ENCODE assay signal across 9 cellular contexts in the genomic region with DNA sequence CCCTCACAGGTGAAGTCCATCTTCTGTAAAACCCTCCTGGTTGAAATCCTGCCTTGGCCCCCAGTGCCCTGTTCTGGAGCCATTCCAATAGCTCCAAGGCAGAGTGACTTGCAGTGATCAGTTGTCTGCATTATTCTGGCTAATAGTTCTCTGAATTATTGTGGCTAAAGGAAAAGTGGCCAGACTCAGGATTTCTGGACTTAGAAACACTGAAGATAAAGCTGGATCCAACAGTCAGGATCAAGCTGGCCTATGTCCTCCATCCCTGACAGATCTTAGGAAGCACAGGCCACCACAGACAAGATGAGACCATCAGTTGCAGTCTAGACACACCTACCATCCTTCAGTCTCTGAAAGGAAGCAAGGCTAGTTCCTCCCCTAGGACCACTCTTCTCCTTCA. TPM values are rescaled to one million over a fixed set of nuclear protein-coding genes. Genes with fewer than 3 reads are reported as not detected.
DNase-seq lines count a peak whose midpoint lies in the region; ATAC-seq and TF ChIP-seq lines count a peak whose summit lies in the region.
"Had no signal": no experiment of that assay in that cellular context is flagged by ENCODE, and none has a peak within 500 bp of the region (broad histone marks: within the 10 kb centered on the region; RNA-seq: fewer than 3 reads in every experiment).

No MANE protein-coding gene starts in this region.

- POLR2A ChIA-PET in CD8-positive, alpha-beta T cell (lab: Charles Lee), result interaction anchor here (0.7 to 1.1 kb wide), 4 partner anchors 12 to 246 kb away, joined by 3 to 5 read pairs (median 4); no protein-coding TSS in a partner anchor

- H3K27me3 ChIP-seq in CD8-positive, alpha-beta T cell (ENCODE audit: insufficient read depth, low read length), result no peaks in the 10 kb centered on the region
- H3K27me3 ChIP-seq in NT2/D1 (ENCODE audit: insufficient read depth, insufficient read length), result peaks cover 25% of the 10 kb centered on the region
- no peaks in the 10 kb centered on the region for H3K27me3 ChIP-seq in effector memory CD4-positive, alpha-beta T cell (replicated peaks; ENCODE audit: control insufficient read depth, insufficient read depth, low read length, poor library complexity, severe bottlenecking)

- peaks cover 37% of the 10 kb centered on the region for H3K4me1 ChIP-seq in CD8-positive, alpha-beta T cell (ENCODE audit: insufficient read depth, low read length)
- peaks cover 6% of the 10 kb centered on the region for H3K4me1 ChIP-seq in NT2/D1 (ENCODE audit: insufficient read depth, insufficient read length)
- peaks cover 44% of the 10 kb centered on the region for H3K4me1 ChIP-seq in effector memory CD4-positive, alpha-beta T cell (ENCODE audit: control insufficient read depth, insufficient read depth, low read length, poor library complexity, severe bottlenecking)

- H3K27ac Mint-ChIP-seq in CD8-positive, alpha-beta T cell, result peak overlapping the region; percentile 88
- no peak overlapping the region for H3K27ac Mint-ChIP-seq in nephron

- H3K9me3 ChIP-seq in CD8-positive, alpha-beta T cell (ENCODE audit: low read length), result no peaks in the 10 kb centered on the region
- no peaks in the 10 kb centered on the region for H3K9me3 ChIP-seq in NT2/D1 (ENCODE audit: insufficient read depth, low read length)
- no peaks in the 10 kb centered on the region for H3K9me3 ChIP-seq in effector memory CD4-positive, alpha-beta T cell (ENCODE audit: control insufficient read depth, low read length)
- H3K9me3 ChIP-seq: sigmoid colon had no signal

- no peaks in the 10 kb centered on the region for H3K36me3 ChIP-seq in CD8-positive, alpha-beta T cell (ENCODE audit: insufficient read depth, low read length)
- H3K36me3 ChIP-seq in NT2/D1 (ENCODE audit: insufficient read depth, insufficient read length, low read length), result peaks cover 5% of the 10 kb centered on the region
- no peaks in the 10 kb centered on the region for H3K36me3 ChIP-seq in effector memory CD4-positive, alpha-beta T cell (ENCODE audit: control insufficient read depth, insufficient read depth, low read length)
- H3K36me3 ChIP-seq: sigmoid colon had no signal

- no peaks in the 10 kb centered on the region for H3K36me3 Mint-ChIP-seq in CD8-positive, alpha-beta T cell
- H3K36me3 Mint-ChIP-seq in nephron (ENCODE audit: low read depth), result no peaks in the 10 kb centered on the region

- ATAC-seq in CD8-positive, alpha-beta T cell, result no peak
- ATAC-seq in GM18502 (IDR thresholded peaks at IDR 0.05; ENCODE audit: poor library complexity, unreplicated experiment) (no peak), GM21515 (IDR thresholded peaks at IDR 0.05; ENCODE audit: unreplicated experiment) (no peak)

- no peaks in the 10 kb centered on the region for H3K27me3 Mint-ChIP-seq in CD8-positive, alpha-beta T cell (ENCODE audit: low read depth)
- peaks cover 79% of the 10 kb centered on the region for H3K27me3 Mint-ChIP-seq in nephron (ENCODE audit: low read depth)

- no peaks in the 10 kb centered on the region for H3K9me3 Mint-ChIP-seq in CD8-positive, alpha-beta T cell
- peaks cover 3% of the 10 kb centered on the region for H3K9me3 Mint-ChIP-seq in nephron

- CTCF ChIA-PET in CD8-positive, alpha-beta T cell (lab: Charles Lee), result interaction anchor here (1.1 to 2.2 kb wide), 2 partner anchors 65 to 246 kb away, joined by 4 to 9 read pairs; no protein-coding TSS in a partner anchor

- no peak for TF ChIP-seq CTCF in CD8-positive, alpha-beta T cell (IDR thresholded peaks at IDR 0.05)
- no peak for TF ChIP-seq CTCF in nephron (IDR thresholded peaks at IDR 0.05; ENCODE audit: unreplicated experiment in 3 of 3)

- no peak overlapping the region for H3K27ac ChIP-seq in CD8-positive, alpha-beta T cell (ENCODE audit: low read depth, low read length)
- H3K27ac ChIP-seq in effector memory CD4-positive, alpha-beta T cell (ENCODE audit: insufficient read depth, low read length, poor library complexity, severe bottlenecking), result peak overlapping the region; percentile 80

- peak overlapping the region; percentile 92 for H3K9ac ChIP-seq in NT2/D1 (ENCODE audit: insufficient read length, low read depth)

- DNase-seq in CD8-positive, alpha-beta T cell, result no peak
- DNase-seq in NT2/D1 (ENCODE audit: low read depth, low spot score) (no peak), globus pallidus (ENCODE audit: low spot score) (no peak)
- DNase-seq in effector memory CD4-positive, alpha-beta T cell, result no peak
- DNase-seq in stimulated activated CD4-positive, alpha-beta T cell treated with anti-CD3 and anti-CD28 coated beads, Interleukin-4, amount 100 ng/mL, for 24 hours, result no peak
- DNase-seq: sigmoid colon had no signal

- H3K4me3 ChIP-seq in CD8-positive, alpha-beta T cell (ENCODE audit: low read depth, low read length), result no peak overlapping the region
- peak overlapping the region; percentile 62 for H3K4me3 ChIP-seq in NT2/D1 (ENCODE audit: insufficient read length, low read depth)
- peak overlapping the region; percentile 63 for H3K4me3 ChIP-seq in effector memory CD4-positive, alpha-beta T cell (ENCODE audit: insufficient read depth, low read depth, low read length, poor library complexity, severe bottlenecking)

- H3K4me1 Mint-ChIP-seq in CD8-positive, alpha-beta T cell (ENCODE audit: low read depth), result peaks cover 45% of the 10 kb centered on the region
- peaks cover 13% of the 10 kb centered on the region for H3K4me1 Mint-ChIP-seq in nephron

- H3K4me3 Mint-ChIP-seq in CD8-positive, alpha-beta T cell, result peak overlapping the region; percentile 85
- peak overlapping the region; percentile 75 to 78 (median 75) for H3K4me3 Mint-ChIP-seq in nephron

- intact Hi-C loops in CD8-positive, alpha-beta T cell (cut with DNase I, micrococcal nuclease), result no loop called here

RNA-seq across cellular contexts. Expression of gene C2CD4D, which starts 0.8 kb away (rescaled TPM):
- under 1 TPM; 0.44 to 0.65 TPM for total RNA-seq in CD8-positive, alpha-beta T cell
- total RNA-seq: sigmoid colon had no signal

RNA-seq across cellular contexts. Expression of gene RORC, which starts 8.8 kb away (rescaled TPM):
- total RNA-seq in CD8-positive, alpha-beta T cell, result 1 to 10 TPM; 4.8 to 5.6 TPM

RNA-seq across cellular contexts. Expression of gene THEM5, which starts 13.1 kb away (rescaled TPM):
- not detected for total RNA-seq in CD8-positive, alpha-beta T cell
- total RNA-seq: sigmoid colon had no signal

RNA-seq across cellular contexts. Expression of gene LINGO4, which starts 35.2 kb away (rescaled TPM):
- under 1 TPM; 0.11 to 0.22 TPM for total RNA-seq in CD8-positive, alpha-beta T cell

RNA-seq across cellular contexts. Expression of gene TDRKH, which starts 50.1 kb away (rescaled TPM):
- total RNA-seq in CD8-positive, alpha-beta T cell, result 1 to 10 TPM; 3.6 to 3.9 TPM
